21 cellular contexts compared by ENCODE assay signal in the genomic region with DNA sequence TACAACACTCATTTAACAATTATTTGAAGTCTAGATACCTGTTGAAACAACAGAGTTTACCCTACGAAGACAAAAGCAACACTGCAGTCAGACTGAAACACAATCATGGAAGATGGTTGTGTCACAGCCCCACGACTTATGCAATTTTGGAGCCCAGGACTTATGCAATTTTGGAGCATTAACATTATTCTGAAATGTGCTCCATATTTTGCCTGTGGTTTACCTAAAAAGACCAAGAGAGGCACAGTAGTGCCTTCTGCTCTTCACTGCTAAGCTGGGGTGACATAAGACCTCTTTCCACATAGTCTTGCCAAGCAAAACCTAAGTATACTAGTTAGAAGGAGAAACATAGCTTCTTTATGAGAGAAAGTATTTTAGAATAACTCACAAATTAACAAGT.
"Had no signal": no experiment of that assay in that cellular context is flagged by ENCODE, and none has a peak within 500 bp of the region (broad histone marks: within the 10 kb centered on the region; RNA-seq: fewer than 3 reads in every experiment).

No MANE protein-coding gene starts in this region.

- ATAC-seq: activated naive CD4-positive, alpha-beta T cell treated with anti-CD3 and anti-CD28 coated beads, Interleukin-2, amount 50 U/mL, for 72 hours; foreskin keratinocyte; stimulated activated naive CD8-positive, alpha-beta T cell treated with anti-CD3 and anti-CD28 coated beads, Interleukin-15, Interleukin-2, amounts not matched to agents 100 U/mL and 50 U/mL, for 24 hours had no signal

- DNase-seq: activated CD4-positive, alpha-beta T cell treated with anti-CD3 and anti-CD28 coated beads, Interleukin-2, amount 50 U/mL, for 4 hours; activated gamma-delta T cell treated with Interleukin-2 at 50 U/mL for 16 hours; amniotic stem cell; dermis blood vessel endothelial cell; effector memory CD4-positive, alpha-beta T cell; foreskin keratinocyte; head of caudate nucleus; kidney glomerular epithelial cell; left ventricle myocardium inferior; mammary epithelial cell; midbrain; occipital lobe; stimulated activated naive CD8-positive, alpha-beta T cell treated with anti-CD3 and anti-CD28 coated beads, Interleukin-15, Interleukin-2, amounts not matched to agents 100 U/mL and 50 U/mL, for 24 hours; substantia nigra; tibial artery had no signal

- H3K27me3 ChIP-seq: cardiac muscle cell, esophagus muscularis mucosa, foreskin keratinocyte, tibial artery had no signal

- FAIRE-seq: endothelial cell of umbilical vein, TTC549 had no signal

- H3K27ac ChIP-seq: cardiac muscle cell, esophagus muscularis mucosa, foreskin keratinocyte, left ventricle myocardium inferior, skin epidermis, tibial artery had no signal

- H3K4me3 ChIP-seq: cardiac muscle cell, esophagus muscularis mucosa, left ventricle myocardium inferior, skin epidermis, tibial artery had no signal
